Comparison of ENCODE assay signal across 9 cellular contexts in the genomic region with DNA sequence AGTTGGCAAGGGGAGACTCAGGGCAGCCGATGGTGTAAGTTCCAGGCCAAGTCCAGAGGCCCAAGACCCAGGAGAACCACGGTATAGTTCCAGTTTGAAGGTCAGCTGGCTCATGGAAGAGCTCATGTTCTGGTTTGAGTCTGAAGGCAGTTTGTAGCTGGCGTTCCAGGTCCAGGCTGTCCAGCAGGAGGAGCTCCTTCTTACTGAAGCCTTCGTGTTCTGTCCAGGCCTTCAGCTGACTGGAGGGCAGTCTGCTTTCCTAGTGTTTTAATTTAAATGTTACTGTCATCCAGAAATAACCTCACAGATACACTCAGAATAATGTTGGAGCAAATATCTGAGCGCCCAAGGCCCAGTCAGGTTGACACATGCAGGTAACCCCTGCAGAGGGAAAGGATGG. TPM values are rescaled to one million over a fixed set of nuclear protein-coding genes. Genes with fewer than 3 reads are reported as not detected.
DNase-seq lines count a peak whose midpoint lies in the region; ATAC-seq, FAIRE-seq and TF ChIP-seq lines count a peak whose summit lies in the region.
"Had no signal": no experiment of that assay in that cellular context is flagged by ENCODE, and none has a peak within 500 bp of the region (broad histone marks: within the 10 kb centered on the region; RNA-seq: fewer than 3 reads in every experiment).

No MANE protein-coding gene starts in this region.

- no peak overlapping the region for H2BK20ac ChIP-seq in H1 (ENCODE audit: low read length)

- H3K4me3 ChIP-seq in Caco-2 (ENCODE audit: low read depth, low read length) (no peak overlapping the region), NB4 (ENCODE audit: low read depth, low read length) (no peak overlapping the region), H1 (ENCODE audit: extremely low read depth in 1 of 4, insufficient read depth in 2 of 4, low read depth in 3 of 4, low read length in 4 of 4) (no peak overlapping the region)

- H2BK120ac ChIP-seq in H1 (replicated peaks; ENCODE audit: low read depth, low read length), result no peak overlapping the region

- peaks cover 29 to 35% of the 10 kb centered on the region in 2 experiments for H4K20me1 ChIP-seq in H1 (replicated peaks in 1 of 2; ENCODE audit: control insufficient read depth in 1 of 2, insufficient read depth in 2 of 2, low read length in 2 of 2)

- H3K14ac ChIP-seq in H1 (ENCODE audit: insufficient read length), result no peak overlapping the region

- 92% methylated on average over 5 of the region's 5 CpGs; no CpG with 5 or more reads in 1 of the 2 experiments for WGBS in H1 (ENCODE audit: extremely low coverage in 1 of 2, insufficient coverage in 1 of 2, insufficient read length in 1 of 2, insufficient replicate concordance in 2 of 2, low coverage in 1 of 2, low lambda C conversion rate in 2 of 2, missing lambda C conversion rate in 1 of 2), 2 experiments

- TF ChIP-seq EP300 in H1 (IDR thresholded peaks at IDR 0.05; ENCODE audit: borderline replicate concordance in 1 of 2, low read depth in 2 of 2, low read length in 2 of 2), result no peak

- H3K27ac Mint-ChIP-seq in Caco-2 (ENCODE audit: unreplicated experiment) (peak overlapping the region; percentile 73), nephron progenitor cell (peak overlapping the region; percentile 82)
- H3K27ac Mint-ChIP-seq: dendritic cell treated with granulocyte-macrophage colony-stimulating factor and Interleukin-4, amounts not matched to agents 40 ng/mL and 50 ng/mL, for 4 days had no signal

- H3K36me3 Mint-ChIP-seq in Caco-2 (ENCODE audit: insufficient read depth, unreplicated experiment) (peaks cover 89% of the 10 kb centered on the region), nephron progenitor cell (ENCODE audit: low read depth) (peaks cover 51% of the 10 kb centered on the region)

- no peak overlapping the region for H3K56ac ChIP-seq in H1 (replicated peaks; ENCODE audit: insufficient read length, low read depth, low read length)

- H3K4me1 ChIP-seq in Caco-2 (peaks cover 12% of the 10 kb centered on the region), H1 (replicated peaks in 1 of 4; ENCODE audit: control insufficient read depth in 3 of 4, insufficient read depth in 4 of 4, low read length in 3 of 4) (peaks cover 0 to 10% (median 3%) of the 10 kb centered on the region in 4 experiments; a peak in 5 of 7 replicates)

- no peak overlapping the region for H3K18ac ChIP-seq in H1 (ENCODE audit: extremely low read depth, low read length)

- no peaks in the 10 kb centered on the region for H3K23me2 ChIP-seq in H1 (ENCODE audit: low read depth, low read length)

- H3K4me2 ChIP-seq in H1 (ENCODE audit: insufficient read depth in 1 of 2, low read depth in 2 of 2, low read length in 2 of 2), result no peak overlapping the region

- no TSS peak for BruUV-seq in Caco-2 (replicated peaks; lab: Mats Ljungman, UMichigan)

- no peaks in the 10 kb centered on the region for H3K9me3 ChIP-seq in Caco-2
- H3K9me3 ChIP-seq in H1 (ENCODE audit: insufficient read depth in 2 of 2, low read depth in 1 of 2, low read length in 1 of 2), result no peaks in the 10 kb centered on the region

- H4K5ac ChIP-seq in H1 (ENCODE audit: insufficient read length, low read depth, low read length), result no peak overlapping the region

- H3K27ac ChIP-seq in H1 (ENCODE audit: low read depth, low read length), result peak overlapping the region; percentile 12; the same call in 1 of the 2 replicates

- H3K36me3 ChIP-seq in Caco-2 (ENCODE audit: control insufficient read depth, insufficient read depth, low read length), result peaks cover 5% of the 10 kb centered on the region; the same call in 1 of the 2 replicates
- H3K36me3 ChIP-seq in H1 (ENCODE audit: control insufficient read depth in 2 of 4, insufficient read depth in 4 of 4, low read length in 3 of 4), result peaks cover 4 to 15% (median 8%) of the 10 kb centered on the region in 4 experiments; a peak in 6 of 8 replicates

- H3K27me3 Mint-ChIP-seq in Caco-2 (ENCODE audit: insufficient read depth, unreplicated experiment) (no peaks in the 10 kb centered on the region), nephron progenitor cell (ENCODE audit: low read depth, poor library complexity) (no peaks in the 10 kb centered on the region)

- H3K4ac ChIP-seq in H1 (replicated peaks; ENCODE audit: insufficient read length, low read depth, low read length), result no peak overlapping the region

- CTCF ChIA-PET in Caco-2 (lab: Charles Lee) (interaction anchor here (0.5 to 1.9 kb wide), 9 partner anchors 10 to 511 kb away, joined by 3 to 58 read pairs (median 6); no protein-coding TSS in a partner anchor), H1 (lab: Charles Lee; ENCODE audit: partially characterized antibody) (interaction anchor here (0.7 to 3.2 kb wide), 17 partner anchors 9 to 61 kb away, joined by 3 to 17 read pairs (median 4); no protein-coding TSS in a partner anchor)

- no peak overlapping the region for H4K91ac ChIP-seq in H1 (replicated peaks; ENCODE audit: insufficient read length, low read length)

- TF ChIP-seq POLR2A in NB4 (IDR thresholded peaks at IDR 0.05; ENCODE audit: extremely low read depth, insufficient read length), result no peak
- no peak for TF ChIP-seq POLR2A in H1 (IDR thresholded peaks at IDR 0.05; ENCODE audit: control extremely low read depth in 1 of 2, low read depth in 2 of 2, low read length in 2 of 2)

- H3K79me1 ChIP-seq in H1 (ENCODE audit: low read depth, low read length), result peaks cover 24% of the 10 kb centered on the region

- peak; percentile 7 to 30; a peak in 2 of 4 replicates for TF ChIP-seq RAD21 in H1 (IDR thresholded peaks at IDR 0.05 in 1 of 2, conservative IDR thresholded peaks at IDR 0.05 in 1 of 2; ENCODE audit: low read depth in 2 of 2, low read length in 2 of 2)

- no peak for FAIRE-seq in H1 (lab: Jason Lieb, UNC)

- no peak overlapping the region for H2BK12ac ChIP-seq in H1 (ENCODE audit: low read depth, low read length)

- no peak overlapping the region for H2BK5ac ChIP-seq in H1 (ENCODE audit: low read depth, low read length)

- H3K79me2 ChIP-seq in H1 (ENCODE audit: control insufficient read depth in 1 of 2, insufficient read depth in 2 of 2, low read length in 2 of 2), result peaks cover 19 to 80% of the 10 kb centered on the region in 2 experiments

- H3K23ac ChIP-seq in H1 (ENCODE audit: insufficient read length), result no peak overlapping the region

- H3K4me1 Mint-ChIP-seq in Caco-2 (ENCODE audit: low read depth, unreplicated experiment) (peaks cover 13% of the 10 kb centered on the region), nephron progenitor cell (peaks cover 60% of the 10 kb centered on the region)

- no peak for ATAC-seq in HG03025 (IDR thresholded peaks at IDR 0.05; ENCODE audit: low FRiP score, unreplicated experiment)
- ATAC-seq in GM18907 (IDR thresholded peaks at IDR 0.05; ENCODE audit: unreplicated experiment), result no peak

- H2AFZ ChIP-seq in H1 (ENCODE audit: low read length), result no peak overlapping the region

- intact Hi-C loops in Caco-2 (cut with micrococcal nuclease; ENCODE audit: unreplicated experiment), result loop anchor here (1.0 to 5.0 kb wide), 2 partner anchors 37 to 49 kb away; no protein-coding TSS in a partner anchor

- DNase-seq in Caco-2, result peak in 1 of 2 experiments; percentile 63
- DNase-seq in NB4 (ENCODE audit: low read depth), result peak; percentile 47
- DNase-seq in H1 (ENCODE audit: low read depth in 1 of 2, low spot score in 2 of 2), result no peak
- DNase-seq in nephron progenitor cell, result no peak
- no peak for DNase-seq in DMS153 treated with DMSO at 0.1 percent for 48 hours (lab: John Stamatoyannopoulos, UW; ENCODE audit: unreplicated experiment)
- no peak for DNase-seq in NCI-H2029 treated with DMSO at 0.1 percent for 48 hours (lab: John Stamatoyannopoulos, UW)

- no peak overlapping the region for H2AK5ac ChIP-seq in H1 (ENCODE audit: low read depth, low read length)

- no peak overlapping the region for H3K9ac ChIP-seq in H1 (replicated peaks in 1 of 4; ENCODE audit: extremely low read depth in 1 of 4, low read depth in 3 of 4, low read length in 3 of 4)

- H4K8ac ChIP-seq in H1 (ENCODE audit: extremely low read depth, insufficient read depth, low read length), result no peak overlapping the region

- no peaks in the 10 kb centered on the region for H3K27me3 ChIP-seq in Caco-2 (replicated peaks; ENCODE audit: control insufficient read depth, insufficient read depth, low read length)
- no peaks in the 10 kb centered on the region for H3K27me3 ChIP-seq in H1 (replicated peaks in 1 of 4; ENCODE audit: control insufficient read depth in 3 of 4, extremely low read depth in 1 of 4, insufficient read depth in 3 of 4, low read length in 3 of 4)

- H3K9me3 Mint-ChIP-seq in Caco-2 (ENCODE audit: unreplicated experiment) (no peaks in the 10 kb centered on the region), nephron progenitor cell (no peaks in the 10 kb centered on the region)
- H3K9me3 Mint-ChIP-seq: dendritic cell treated with granulocyte-macrophage colony-stimulating factor and Interleukin-4, amounts not matched to agents 40 ng/mL and 50 ng/mL, for 4 days had no signal

- H3K4me3 Mint-ChIP-seq in Caco-2 (ENCODE audit: unreplicated experiment), result no peak overlapping the region
- no peak overlapping the region for H3K4me3 Mint-ChIP-seq in nephron progenitor cell
- H3K4me3 Mint-ChIP-seq: dendritic cell treated with granulocyte-macrophage colony-stimulating factor and Interleukin-4, amounts not matched to agents 40 ng/mL and 50 ng/mL, for 4 days had no signal

- TF ChIP-seq CTCF in Caco-2 (IDR thresholded peaks at IDR 0.05; ENCODE audit: insufficient read depth in 1 of 2, low read depth in 1 of 2, low read length in 1 of 2, severe bottlenecking in 1 of 2, unreplicated experiment in 1 of 2) (peak; percentile 52 to 83), NB4 (IDR thresholded peaks at IDR 0.05; ENCODE audit: low read depth, low read length) (peak; percentile 54), H1 (IDR thresholded peaks at IDR 0.05; ENCODE audit: control extremely low read depth in 1 of 3, insufficient read depth in 1 of 3, low read depth in 1 of 3, low read length in 3 of 3) (peak; percentile 51 to 64 (median 53)), nephron progenitor cell (IDR thresholded peaks at IDR 0.05) (peak; percentile 8)

- H2BK15ac ChIP-seq in H1 (ENCODE audit: low read length), result no peak overlapping the region

- POLR2A ChIA-PET in Caco-2 (lab: Charles Lee), result interaction anchor here (1.5 kb wide), 1 partner anchor 37 kb away, joined by 4 read pairs; no protein-coding TSS in a partner anchor
- POLR2A ChIA-PET in H1 (lab: Charles Lee; ENCODE audit: partially characterized antibody), result no interaction called here

RNA-seq across cellular contexts. Expression of a gene that starts 4.2 kb away (rescaled TPM):
- total RNA-seq in Caco-2 (2022), result 141 and 146 TPM in 2 replicates
- 105 and 108 TPM in 2 replicates for total RNA-seq in H1 (2021; fragmentation: NEBNext Ultra II Directional; extraction: Animal tissue kit (Norgen Biotek cat#: 25700))
- 158 and 324 TPM in 2 replicates for polyA plus RNA-seq in H1 (2011; rRNA removed)
- 235 TPM for polyA plus RNA-seq in H1 (2011; cell fraction: cytosol; rRNA removed)
- polyA plus RNA-seq in H1 (2011; cell fraction: nucleus; rRNA removed), result 512 TPM
- polyA plus RNA-seq in H1 (2012, experiment 1 of 2), result 69.8 to 110 TPM (median 95.7 TPM) in 4 replicates
- polyA plus RNA-seq in H1 (2012, experiment 2 of 2), result 31.4 TPM
- polyA plus RNA-seq in H1 (2013, experiment 1 of 2), result 110 TPM
- 106 TPM for polyA plus RNA-seq in H1 (2013, experiment 2 of 2)
- polyA minus RNA-seq in H1 (2011; rRNA and poly(A)+ RNA removed), result 149 and 180 TPM in 2 replicates
- 83.6 TPM for polyA minus RNA-seq in H1 (2011; cell fraction: cytosol; rRNA and poly(A)+ RNA removed)
- 211 TPM for polyA minus RNA-seq in H1 (2011; cell fraction: nucleus; rRNA and poly(A)+ RNA removed)

RNA-seq across cellular contexts. Expression of a gene that starts 39.9 kb away (rescaled TPM):
- total RNA-seq in Caco-2 (2022), result 124 and 130 TPM in 2 replicates
- total RNA-seq in H1 (2021; fragmentation: NEBNext Ultra II Directional; extraction: Animal tissue kit (Norgen Biotek cat#: 25700)), result 52.1 and 56.7 TPM in 2 replicates
- 74.1 and 95.0 TPM in 2 replicates for polyA plus RNA-seq in H1 (2011; rRNA removed)
- polyA plus RNA-seq in H1 (2011; cell fraction: cytosol; rRNA removed), result 73.5 TPM
- 137 TPM for polyA plus RNA-seq in H1 (2011; cell fraction: nucleus; rRNA removed)
- polyA plus RNA-seq in H1 (2012, experiment 1 of 2), result 42.9 to 72.1 TPM (median 69.9 TPM) in 4 replicates
- 52.9 TPM for polyA plus RNA-seq in H1 (2012, experiment 2 of 2)
- 40.9 TPM for polyA plus RNA-seq in H1 (2013, experiment 1 of 2)
- 40.1 TPM for polyA plus RNA-seq in H1 (2013, experiment 2 of 2)
- 17.7 and 19.3 TPM in 2 replicates for polyA minus RNA-seq in H1 (2011; rRNA and poly(A)+ RNA removed)
- polyA minus RNA-seq in H1 (2011; cell fraction: cytosol; rRNA and poly(A)+ RNA removed), result 28.7 TPM
- 22.5 TPM for polyA minus RNA-seq in H1 (2011; cell fraction: nucleus; rRNA and poly(A)+ RNA removed)

Comparison
In these comparisons a context has a peak if more than half of its experiments do, and no peak if none do; other contexts are left out.
1. CTCF ChIP-seq: peak in every context shown above with its lines; median percentile 68 in Caco-2; 54 in NB4; 53 in H1; 8 in nephron progenitor cell.